ENCODE assay signal across 18 cellular contexts in genomic region chr1:5238351-5239123, GRCh38.
"Had no signal": no experiment of that assay in that cellular context is flagged by ENCODE, and none has a peak within 500 bp of the region (broad histone marks: within the 10 kb centered on the region; RNA-seq: fewer than 3 reads in every experiment).

No MANE protein-coding gene starts in this region.

- H3K4me3 ChIP-seq: heart right ventricle, left ventricle myocardium inferior, lower lobe of right lung, psoas muscle, stomach, thyroid gland had no signal

- H3K9me3 ChIP-seq: lower lobe of right lung, psoas muscle, stomach, thyroid gland had no signal

- H3K27me3 ChIP-seq: thyroid gland had no signal

- H3K27ac ChIP-seq: heart right ventricle, left ventricle myocardium inferior, lower lobe of right lung, parathyroid adenoma, psoas muscle, stomach, thyroid gland had no signal

- H3K9ac ChIP-seq: parathyroid adenoma had no signal

- H3K79me2 ChIP-seq: parathyroid adenoma had no signal

- H3K4me1 ChIP-seq: heart right ventricle, left ventricle myocardium inferior, lower lobe of right lung, parathyroid adenoma, psoas muscle, thyroid gland had no signal

- ATAC-seq: heart right ventricle; lower lobe of right lung; natural killer cell treated with Interleukin-12 subunit alpha and Interleukin-12 subunit beta and Interleukin-15 and Interleukin-18, amount 100 ng/mL, for 72 hours; psoas muscle; sciatic nerve; stimulated activated naive B cell treated with anti-CD40 and anti-IgM and Interleukin-4, amounts not matched to agents 10 μg/mL and 1 μg/mL and 100 μg/mL, for 72 hours had no signal

- H2AFZ ChIP-seq: parathyroid adenoma had no signal

- H3K36me3 ChIP-seq: heart right ventricle, left ventricle myocardium inferior, lower lobe of right lung, stomach, thyroid gland had no signal

- DNase-seq: cortex of kidney; dorsolateral prefrontal cortex; effector CD8-positive, alpha-beta T cell; heart right ventricle; islet precursor cell; left ventricle myocardium inferior; lower lobe of right lung; mesenchymal stem cell; midbrain; psoas muscle; stimulated activated CD4-positive, alpha-beta T cell treated with anti-CD3 and anti-CD28 coated beads, Interleukin-2, amount 100 ng/mL, for 24 hours; stimulated activated CD4-positive, alpha-beta T cell treated with anti-CD3 and anti-CD28 coated beads, Interleukin-4, amount 100 ng/mL, for 4 hours; stimulated activated naive B cell treated with anti-CD40 and anti-IgM and Interleukin-4, amounts not matched to agents 10 μg/mL and 1 μg/mL and 100 μg/mL, for 72 hours; stomach; thyroid gland had no signal
